8 cellular contexts compared by ENCODE assay signal in genomic region chr5:65702036-65702435, GRCh38.
"Had no signal": no experiment of that assay in that cellular context is flagged by ENCODE, and none has a peak within 500 bp of the region (broad histone marks: within the 10 kb centered on the region; RNA-seq: fewer than 3 reads in every experiment).

No MANE protein-coding gene starts in this region.

- H2AFZ ChIP-seq: GM23338 had no signal

- H3K4me3 ChIP-seq: GM23338, K562 had no signal

- FAIRE-seq: H1, H54, HTR-8/SVneo had no signal

- ATAC-seq: GM23338, K562 had no signal

- H3K4me2 ChIP-seq: GM23338 had no signal

- DNase-seq: H9, HCEC 1CT, KG1 had no signal
